ENCODE assay signal across 22 cellular contexts in the genomic region with DNA sequence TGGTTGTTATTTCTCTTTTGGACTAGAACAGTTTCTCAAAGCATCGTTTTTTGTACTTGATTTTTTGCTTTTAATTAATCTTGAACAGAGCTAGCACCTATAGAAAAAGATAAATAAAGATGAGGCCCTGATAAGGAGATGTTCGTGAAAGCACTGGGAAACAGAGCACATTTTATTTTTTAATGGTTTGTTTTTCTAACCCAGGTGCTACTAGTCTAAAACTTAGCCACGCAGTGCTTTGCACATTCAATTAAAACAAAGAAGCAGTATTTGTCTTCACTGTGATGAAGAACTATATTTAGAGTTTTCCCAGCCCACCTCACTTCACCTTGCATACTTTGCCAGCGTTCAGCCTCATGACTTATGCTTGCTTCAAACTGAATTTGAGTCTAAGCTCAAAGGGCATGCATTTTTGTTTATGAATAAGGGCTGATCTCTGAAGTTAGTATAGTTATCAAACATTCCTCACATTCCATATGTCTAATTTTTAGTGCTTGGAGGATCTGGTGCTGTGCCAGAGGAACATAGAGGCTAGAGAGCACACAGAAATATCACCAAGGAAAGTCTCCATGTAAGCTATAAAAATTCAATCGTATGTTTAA.
DNase-seq lines count a peak whose midpoint lies in the region; ATAC-seq, FAIRE-seq and TF ChIP-seq lines count a peak whose summit lies in the region.
"Had no signal": no experiment of that assay in that cellular context is flagged by ENCODE, and none has a peak within 500 bp of the region (broad histone marks: within the 10 kb centered on the region; RNA-seq: fewer than 3 reads in every experiment).

No MANE protein-coding gene starts in this region.

- H3K36me3 Mint-ChIP-seq in HFFc6 (ENCODE audit: low read depth) (peaks cover 11% of the 10 kb centered on the region), astrocyte (ENCODE audit: low read depth, unreplicated experiment) (peaks cover 2% of the 10 kb centered on the region)
- H3K36me3 Mint-ChIP-seq in activated CD4-positive, alpha-beta T cell treated with anti-CD3 and anti-CD28 coated beads, Interleukin-2, amount 10 ng/mL, durations not matched to agents 7 days and 5 days (ENCODE audit: low read depth), result no peaks in the 10 kb centered on the region
- H3K36me3 Mint-ChIP-seq: brain, natural killer cell had no signal

- no peak overlapping the region for H3K27ac ChIP-seq in AG04450 (ENCODE audit: low read depth, low read length)
- peak overlapping the region; percentile 47 for H3K27ac ChIP-seq in astrocyte (ENCODE audit: low read depth, low read length)
- H3K27ac ChIP-seq: BLaER1 treated with 17β-estradiol and CSF1 and Interleukin-3, amounts not matched to agents 10 nM and 100 nM; KMS-11; transverse colon had no signal

- peak overlapping the region; percentile 24; the same call in 1 of the 2 replicates for H3K27ac Mint-ChIP-seq in HFFc6
- H3K27ac Mint-ChIP-seq in astrocyte (ENCODE audit: unreplicated experiment), result no peak overlapping the region
- H3K27ac Mint-ChIP-seq in activated CD4-positive, alpha-beta T cell treated with anti-CD3 and anti-CD28 coated beads, Interleukin-2, amount 10 ng/mL, durations not matched to agents 7 days and 5 days, result no peak overlapping the region
- H3K27ac Mint-ChIP-seq: activated CD4-positive, alpha-beta memory T cell treated with anti-CD3 and anti-CD28 coated beads, Interleukin-2, amount 10 ng/mL, durations not matched to agents 7 days and 5 days; natural killer cell had no signal

- POLR2A ChIA-PET in AG04450 (lab: Yijun Ruan, JAX), result interaction anchor here (0.8 to 1.5 kb wide), 2 partner anchors 9 to 77 kb away, joined by 3 to 9 read pairs; partner anchors contain the start of gene WWC2
- POLR2A ChIA-PET in activated CD4-positive, alpha-beta T cell treated with anti-CD3 and anti-CD28 coated beads, Interleukin-2, amount 10 ng/mL, durations not matched to agents 7 days and 5 days (lab: Charles Lee), result no interaction called here

- H3K4me1 Mint-ChIP-seq in HFFc6 (ENCODE audit: low read depth), result peaks cover 92% of the 10 kb centered on the region
- H3K4me1 Mint-ChIP-seq in astrocyte (ENCODE audit: low read depth, unreplicated experiment), result peaks cover 44% of the 10 kb centered on the region
- no peaks in the 10 kb centered on the region for H3K4me1 Mint-ChIP-seq in activated CD4-positive, alpha-beta T cell treated with anti-CD3 and anti-CD28 coated beads, Interleukin-2, amount 10 ng/mL, durations not matched to agents 7 days and 5 days
- H3K4me1 Mint-ChIP-seq: activated CD4-positive, alpha-beta memory T cell treated with anti-CD3 and anti-CD28 coated beads, Interleukin-2, amount 10 ng/mL, durations not matched to agents 7 days and 5 days had no signal

- H3K79me2 ChIP-seq in astrocyte (ENCODE audit: insufficient read depth, low read length), result peaks cover 88% of the 10 kb centered on the region

- peak overlapping the region; percentile 12 for H3K9ac ChIP-seq in astrocyte (ENCODE audit: low read length)
- H3K9ac ChIP-seq: BLaER1 treated with 17β-estradiol and CSF1 and Interleukin-3, amounts not matched to agents 10 nM and 100 nM; KMS-11 had no signal

- TF ChIP-seq CTCF in AG04450 (IDR thresholded peaks at IDR 0.05; ENCODE audit: low read depth, low read length), result no peak
- no peak for TF ChIP-seq CTCF in HFFc6 (IDR thresholded peaks at IDR 0.05)
- no peak for TF ChIP-seq CTCF in astrocyte (IDR thresholded peaks at IDR 0.05; ENCODE audit: insufficient read depth, low read depth, low read length)

- H4K20me1 ChIP-seq in astrocyte (ENCODE audit: insufficient read depth, low read length), result peaks cover 52% of the 10 kb centered on the region

- H3K4me2 ChIP-seq in astrocyte (ENCODE audit: low read length), result peak overlapping the region; percentile 66
- H3K4me2 ChIP-seq: BLaER1 treated with 17β-estradiol and CSF1 and Interleukin-3, amounts not matched to agents 10 nM and 100 nM; KMS-11 had no signal

- peaks cover 41% of the 10 kb centered on the region for H3K4me1 ChIP-seq in astrocyte (ENCODE audit: insufficient read depth, low read length)

- no peaks in the 10 kb centered on the region for H3K9me3 ChIP-seq in AG04450 (ENCODE audit: control insufficient read depth, insufficient read depth, low read length)
- no peaks in the 10 kb centered on the region for H3K9me3 ChIP-seq in astrocyte (ENCODE audit: insufficient read depth, low read depth, low read length)
- H3K9me3 ChIP-seq: BLaER1 treated with 17β-estradiol and CSF1 and Interleukin-3, amounts not matched to agents 10 nM and 100 nM; right atrium auricular region; transverse colon had no signal

- FAIRE-seq in astrocyte (lab: Jason Lieb, UNC), result peak; percentile 79

- no peaks in the 10 kb centered on the region for H3K9me3 Mint-ChIP-seq in HFFc6
- H3K9me3 Mint-ChIP-seq in astrocyte (ENCODE audit: unreplicated experiment), result no peaks in the 10 kb centered on the region
- H3K9me3 Mint-ChIP-seq in activated CD4-positive, alpha-beta T cell treated with anti-CD3 and anti-CD28 coated beads, Interleukin-2, amount 10 ng/mL, durations not matched to agents 7 days and 5 days, result no peaks in the 10 kb centered on the region
- H3K9me3 Mint-ChIP-seq: activated CD4-positive, alpha-beta memory T cell treated with anti-CD3 and anti-CD28 coated beads, Interleukin-2, amount 10 ng/mL, durations not matched to agents 7 days and 5 days; brain; natural killer cell had no signal

- H3K4me3 Mint-ChIP-seq in HFFc6 (peak overlapping the region; percentile 73), astrocyte (ENCODE audit: unreplicated experiment) (no peak overlapping the region)
- no peak overlapping the region for H3K4me3 Mint-ChIP-seq in activated CD4-positive, alpha-beta T cell treated with anti-CD3 and anti-CD28 coated beads, Interleukin-2, amount 10 ng/mL, durations not matched to agents 7 days and 5 days
- H3K4me3 Mint-ChIP-seq: activated CD4-positive, alpha-beta memory T cell treated with anti-CD3 and anti-CD28 coated beads, Interleukin-2, amount 10 ng/mL, durations not matched to agents 7 days and 5 days; brain; natural killer cell had no signal

- H3K27me3 ChIP-seq in AG04450 (ENCODE audit: control insufficient read depth, insufficient read depth, low read length), result no peaks in the 10 kb centered on the region
- no peaks in the 10 kb centered on the region for H3K27me3 ChIP-seq in astrocyte (ENCODE audit: insufficient read depth, low read length)
- H3K27me3 ChIP-seq: BLaER1 treated with 17β-estradiol and CSF1 and Interleukin-3, amounts not matched to agents 10 nM and 100 nM; right atrium auricular region; transverse colon had no signal

- H3K4me3 ChIP-seq in AG04450 (ENCODE audit: low read depth, low read length) (no peak overlapping the region), astrocyte (ENCODE audit: insufficient read depth, low read depth, low read length) (peak overlapping the region; percentile 12)
- H3K4me3 ChIP-seq: BLaER1 treated with 17β-estradiol and CSF1 and Interleukin-3, amounts not matched to agents 10 nM and 100 nM; right atrium auricular region; transverse colon had no signal

- peak; percentile 38 for DNase-seq in AG04450 (ENCODE audit: low read depth, low spot score)
- DNase-seq in HFFc6, result peak; percentile 50
- DNase-seq in astrocyte (ENCODE audit: low read depth), result peak; percentile 74
- peak; percentile 43 for DNase-seq in kidney glomerular epithelial cell (lab: John Stamatoyannopoulos, UW)
- no peak for DNase-seq in NCI-H1417 treated with DMSO at 0.1 percent for 48 hours (lab: John Stamatoyannopoulos, UW)
- no peak for DNase-seq in activated CD4-positive, alpha-beta T cell treated with anti-CD3 and anti-CD28 coated beads, Interleukin-2, amount 10 ng/mL, durations not matched to agents 7 days and 5 days
- DNase-seq: activated CD4-positive, alpha-beta memory T cell treated with anti-CD3 and anti-CD28 coated beads, Interleukin-2, amount 10 ng/mL, durations not matched to agents 7 days and 5 days; activated effector memory CD4-positive, alpha-beta T cell treated with Interleukin-2 at 50 U/mL for 16 hours; natural killer cell; NCI-H187; NCI-H526 treated with DMSO at 0.1 percent for 48 hours; RPMI8226; stimulated activated CD4-positive, alpha-beta T cell treated with anti-CD3 and anti-CD28 coated beads, Interleukin-4, amount 100 ng/mL, for 1 hour; T-helper 9 cell; transverse colon had no signal

- no peak overlapping the region for H2AFZ ChIP-seq in astrocyte (ENCODE audit: low read depth, low read length)

- H3K27me3 Mint-ChIP-seq in HFFc6 (ENCODE audit: insufficient read depth) (no peaks in the 10 kb centered on the region; the same call in 1 of the 2 replicates), astrocyte (ENCODE audit: low read depth, unreplicated experiment) (no peaks in the 10 kb centered on the region)
- peaks cover 17% of the 10 kb centered on the region for H3K27me3 Mint-ChIP-seq in activated CD4-positive, alpha-beta T cell treated with anti-CD3 and anti-CD28 coated beads, Interleukin-2, amount 10 ng/mL, durations not matched to agents 7 days and 5 days
- H3K27me3 Mint-ChIP-seq: brain had no signal

- CTCF ChIA-PET in AG04450 (lab: Charles Lee), result interaction anchor here (1.6 kb wide), 1 partner anchor 102 kb away, joined by 6 read pairs; no protein-coding TSS in a partner anchor
- CTCF ChIA-PET in activated CD4-positive, alpha-beta T cell treated with anti-CD3 and anti-CD28 coated beads, Interleukin-2, amount 10 ng/mL, durations not matched to agents 7 days and 5 days (lab: Charles Lee), result no interaction called here

- ATAC-seq in GM21381 (IDR thresholded peaks at IDR 0.05; ENCODE audit: unreplicated experiment) (no peak), GM18511 (IDR thresholded peaks at IDR 0.05; ENCODE audit: unreplicated experiment) (no peak)
- ATAC-seq: left lobe of liver, natural killer cell had no signal

- H3K36me3 ChIP-seq in astrocyte (ENCODE audit: insufficient read depth, low read length), result no peaks in the 10 kb centered on the region
- H3K36me3 ChIP-seq: BLaER1 treated with 17β-estradiol and CSF1 and Interleukin-3, amounts not matched to agents 10 nM and 100 nM; right atrium auricular region; transverse colon had no signal

Comparison
In these comparisons a context has a peak if more than half of its experiments do, and no peak if none do; other contexts are left out.
1. DNase-seq: peak in AG04450 (single experiment), HFFc6 (single experiment), astrocyte (single experiment) and kidney glomerular epithelial cell (single experiment); none in NCI-H1417 treated with DMSO at 0.1 percent for 48 hours (single experiment) and activated CD4-positive, alpha-beta T cell treated with anti-CD3 and anti-CD28 coated beads, Interleukin-2, amount 10 ng/mL, durations not matched to agents 7 days and 5 days (single experiment).